In the genomic region with DNA sequence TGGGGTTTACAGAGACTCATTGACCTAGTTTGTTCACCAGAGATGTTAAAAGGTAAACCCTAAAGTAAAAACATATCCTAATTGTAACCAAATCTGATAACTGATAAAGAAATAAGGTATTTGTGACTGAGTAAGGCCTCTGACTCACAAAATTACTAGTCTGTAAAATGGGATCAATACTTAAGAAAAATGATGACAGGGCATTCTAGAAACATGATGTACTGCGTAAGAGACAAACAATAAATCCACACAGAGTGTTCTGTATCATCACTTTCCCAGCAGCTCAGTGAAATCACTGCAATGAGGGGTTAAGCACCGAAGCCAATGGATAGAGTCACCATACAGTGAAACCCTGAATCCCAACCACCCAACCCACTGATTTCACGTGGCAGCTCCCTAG, we compare ENCODE assay signal across 24 cellular contexts.
DNase-seq lines count a peak whose midpoint lies in the region; ATAC-seq, FAIRE-seq and TF ChIP-seq lines count a peak whose summit lies in the region.
"Had no signal": no experiment of that assay in that cellular context is flagged by ENCODE, and none has a peak within 500 bp of the region (broad histone marks: within the 10 kb centered on the region; RNA-seq: fewer than 3 reads in every experiment).

No MANE protein-coding gene starts in this region.

- H3K4me1 Mint-ChIP-seq in stimulated activated effector memory CD8-positive, alpha-beta T cell treated with anti-CD3 and anti-CD28 coated beads, Interleukin-12 subunit alpha, Interleukin-12 subunit beta, amount 100 ng/mL, for 72 hours = no peaks in the 10 kb centered on the region
- H3K4me1 Mint-ChIP-seq: CD8-positive, alpha-beta memory T cell; GM23338 had no signal

- H3K4me2 ChIP-seq in HepG2 (ENCODE audit: low read depth, low read length) = no peak overlapping the region
- H3K4me2 ChIP-seq: BLaER1 treated with 17β-estradiol and CSF1 and Interleukin-3, amounts not matched to agents 10 nM and 100 nM; GM23338 had no signal

- H2AFZ ChIP-seq in HepG2 (ENCODE audit: low read length) = no peak overlapping the region
- H2AFZ ChIP-seq: GM23338 had no signal

- CTCF ChIA-PET in HepG2 (lab: Yijun Ruan, JAX; ENCODE audit: low intra/inter-chr PET ratio, low total read pairs) = no interaction called here

- DNase-seq in HepG2 (ENCODE audit: low spot score) (no peak), right lobe of liver (no peak), pancreas (no peak), OCI-M2 (lab: John Stamatoyannopoulos, UW; ENCODE audit: unreplicated experiment) (no peak)
- no peak for DNase-seq in stimulated activated effector memory CD8-positive, alpha-beta T cell treated with anti-CD3 and anti-CD28 coated beads, Interleukin-12 subunit alpha, Interleukin-12 subunit beta, amount 100 ng/mL, for 72 hours (ENCODE audit: low spot score in 2 of 2)
- DNase-seq: ACHN; AML-193; BE2C; CD4-positive, alpha-beta T cell; CD8-positive, alpha-beta memory T cell; DMS 273 treated with DMSO at 0.1 percent for 48 hours; DMS79; GDM1; H9 had no signal

- H4K20me1 ChIP-seq in HepG2 (ENCODE audit: insufficient read depth, low read length) = no peaks in the 10 kb centered on the region
- H4K20me1 ChIP-seq: BLaER1 treated with 17β-estradiol and CSF1 and Interleukin-3, amounts not matched to agents 10 nM and 100 nM had no signal

- no peak for TF ChIP-seq EP300 in HepG2 (IDR thresholded peaks at IDR 0.05; ENCODE audit: low read depth in 2 of 2, low read length in 2 of 2)
- TF ChIP-seq EP300 in HepG2 (CRISPR knock-in tag; IDR thresholded peaks at IDR 0.05; ENCODE audit: borderline replicate concordance) = no peak

- ATAC-seq in HepG2 (no peak), right lobe of liver (no peak), pancreas (no peak)
- ATAC-seq in stimulated activated effector memory CD8-positive, alpha-beta T cell treated with anti-CD3 and anti-CD28 coated beads, Interleukin-12 subunit alpha, Interleukin-12 subunit beta, amount 100 ng/mL, for 72 hours = no peak
- ATAC-seq: GM12878, GM23338, HCT116 had no signal

- intact Hi-C loops in HepG2 (cut with micrococcal nuclease; ENCODE audit: unreplicated experiment) (no loop called here), right lobe of liver (cut with DNase I) (no loop called here), pancreas (cut with DNase I) (no loop called here)

- TF ChIP-seq RAD21 in HepG2 (CRISPR knock-in tag; IDR thresholded peaks at IDR 0.05) = no peak

- no peaks in the 10 kb centered on the region for H3K9me3 ChIP-seq in HepG2 (ENCODE audit: low read length)
- H3K9me3 ChIP-seq in right lobe of liver = no peaks in the 10 kb centered on the region
- no peaks in the 10 kb centered on the region for H3K9me3 ChIP-seq in neutrophil
- no peaks in the 10 kb centered on the region for H3K9me3 ChIP-seq in pancreas
- H3K9me3 ChIP-seq: BE2C had no signal

- TF ChIP-seq CTCF in HepG2 (CRISPR knock-in tag; IDR thresholded peaks at IDR 0.05) (no peak), right lobe of liver (IDR thresholded peaks at IDR 0.05) (no peak), neutrophil (IDR thresholded peaks at IDR 0.05) (no peak), pancreas (IDR thresholded peaks at IDR 0.05) (no peak)

- H3K27ac ChIP-seq in HepG2 (ENCODE audit: extremely low read length, insufficient read depth, low read length) = no peak overlapping the region
- H3K27ac ChIP-seq in right lobe of liver = no peak overlapping the region
- peak overlapping the region; percentile 9 for H3K27ac ChIP-seq in neutrophil
- no peak overlapping the region for H3K27ac ChIP-seq in pancreas
- H3K27ac ChIP-seq: 22Rv1; BLaER1 treated with 17β-estradiol and CSF1 and Interleukin-3, amounts not matched to agents 10 nM and 100 nM had no signal

- no peak overlapping the region for H3K4me3 Mint-ChIP-seq in stimulated activated effector memory CD8-positive, alpha-beta T cell treated with anti-CD3 and anti-CD28 coated beads, Interleukin-12 subunit alpha, Interleukin-12 subunit beta, amount 100 ng/mL, for 72 hours
- H3K4me3 Mint-ChIP-seq: CD14-positive monocyte; CD4-positive, alpha-beta T cell; CD8-positive, alpha-beta memory T cell; GM23338; H9 had no signal

- FAIRE-seq in HepG2 (lab: Jason Lieb, UNC) = no peak
- FAIRE-seq in pancreas (lab: Jason Lieb, UNC) = no peak
- FAIRE-seq: A204.1, D721Med, GM12878, GM19239 had no signal

- H3K27me3 ChIP-seq in HepG2 (ENCODE audit: control insufficient read depth in 1 of 2, insufficient read depth in 2 of 2, low read length in 2 of 2) (no peaks in the 10 kb centered on the region), right lobe of liver (no peaks in the 10 kb centered on the region), neutrophil (no peaks in the 10 kb centered on the region), pancreas (no peaks in the 10 kb centered on the region)
- H3K27me3 ChIP-seq: BE2C; BLaER1 treated with 17β-estradiol and CSF1 and Interleukin-3, amounts not matched to agents 10 nM and 100 nM had no signal

- POLR2A ChIA-PET in HepG2 (lab: Yijun Ruan, JAX) = no interaction called here

- H3K4me1 ChIP-seq in HepG2 (ENCODE audit: insufficient read depth, low read length) (no peaks in the 10 kb centered on the region), right lobe of liver (peaks cover 0 to 8% (median 4%) of the 10 kb centered on the region in 4 donors), neutrophil (ENCODE audit: control insufficient read depth in 1 of 2, insufficient read depth in 1 of 2, low read depth in 1 of 2, low read length in 1 of 2) (peaks cover 15 to 20% of the 10 kb centered on the region in 2 experiments), pancreas (no peaks in the 10 kb centered on the region)
- H3K4me1 ChIP-seq: BE2C had no signal

- H3K36me3 ChIP-seq in HepG2 (replicated peaks in 1 of 2; ENCODE audit: control insufficient read depth in 1 of 2, insufficient read depth in 2 of 2, low read length in 2 of 2) (peaks cover 7 to 52% of the 10 kb centered on the region in 2 experiments; a peak in 4 of 5 replicates), right lobe of liver (peaks cover 0 to 25% (median 7%) of the 10 kb centered on the region in 4 donors), neutrophil (peaks cover 21% of the 10 kb centered on the region), pancreas (peaks cover 0 to 40% (median 0%) of the 10 kb centered on the region in 3 donors)
- H3K36me3 ChIP-seq: BE2C had no signal

- H3K79me2 ChIP-seq in HepG2 (ENCODE audit: insufficient read depth, low read length) = no peaks in the 10 kb centered on the region

- H3K9me3 Mint-ChIP-seq in stimulated activated effector memory CD8-positive, alpha-beta T cell treated with anti-CD3 and anti-CD28 coated beads, Interleukin-12 subunit alpha, Interleukin-12 subunit beta, amount 100 ng/mL, for 72 hours = no peaks in the 10 kb centered on the region
- H3K9me3 Mint-ChIP-seq: CD4-positive, alpha-beta T cell; CD8-positive, alpha-beta memory T cell; GM23338 had no signal

- BruUV-seq in HepG2 (replicated peaks; lab: Mats Ljungman, UMichigan) = no TSS peak

- H3K4me3 ChIP-seq in HepG2 (replicated peaks in 1 of 3; ENCODE audit: insufficient read depth in 1 of 3, low read depth in 2 of 3, low read length in 3 of 3) (no peak overlapping the region), right lobe of liver (no peak overlapping the region), neutrophil (ENCODE audit: low read depth in 1 of 2, low read length in 1 of 2) (no peak overlapping the region), pancreas (no peak overlapping the region)
- H3K4me3 ChIP-seq: BLaER1 treated with 17β-estradiol and CSF1 and Interleukin-3, amounts not matched to agents 10 nM and 100 nM; GM12878; GM23338 had no signal

- WGBS in HepG2 (ENCODE audit: low lambda C conversion rate) = 96% methylated on average over 3 of the region's 3 CpGs
- WGBS in right lobe of liver (ENCODE audit: insufficient coverage, low coverage, low lambda C conversion rate, missing lambda C conversion rate) = 96% methylated on average over 3 of the region's 3 CpGs
- 83 to 96% methylated on average over 3 of the region's 3 CpGs for WGBS in pancreas, 2 donors

- H3K9ac ChIP-seq in HepG2 (ENCODE audit: insufficient read depth, low read depth, low read length) = no peak overlapping the region
- H3K9ac ChIP-seq: BLaER1 treated with 17β-estradiol and CSF1 and Interleukin-3, amounts not matched to agents 10 nM and 100 nM had no signal

- in situ Hi-C loops in HepG2 (cut with HindIII; ENCODE audit: extremely low pct_ligation_motif_present, low pct_unique_long_range_greater_than_20kb) = no loop called here

- H3K36me3 Mint-ChIP-seq in stimulated activated effector memory CD8-positive, alpha-beta T cell treated with anti-CD3 and anti-CD28 coated beads, Interleukin-12 subunit alpha, Interleukin-12 subunit beta, amount 100 ng/mL, for 72 hours = peaks cover 71% of the 10 kb centered on the region

- TF ChIP-seq POLR2A in HepG2 (IDR thresholded peaks at IDR 0.05; ENCODE audit: insufficient read depth in 1 of 2, low read depth in 2 of 2, low read length in 2 of 2) (no peak), right lobe of liver (IDR thresholded peaks at IDR 0.05) (no peak)

- H3K27ac Mint-ChIP-seq in stimulated activated effector memory CD8-positive, alpha-beta T cell treated with anti-CD3 and anti-CD28 coated beads, Interleukin-12 subunit alpha, Interleukin-12 subunit beta, amount 100 ng/mL, for 72 hours = peak overlapping the region; percentile 52
- H3K27ac Mint-ChIP-seq: CD4-positive, alpha-beta T cell had no signal

TF ChIP-seq in HepG2, 621 proteins besides CTCF, POLR2A, EP300 and RAD21:
- TF ChIP-seq MAFK (conservative IDR thresholded peaks at IDR 0.05 in 1 of 2, IDR thresholded peaks at IDR 0.05 in 1 of 2; ENCODE audit: low read length in 2 of 2) (peak; percentile 73 to 84), NR2C2 (CRISPR knock-in tag; IDR thresholded peaks at IDR 0.05; ENCODE audit: borderline replicate concordance) (no peak), MED8 (CRISPR knock-in tag; IDR thresholded peaks at IDR 0.05; ENCODE audit: insufficient replicate concordance) (no peak), MAFF (IDR thresholded peaks at IDR 0.05; ENCODE audit: low read depth, low read length) (peak; percentile 78)
